ENCODE assay signal across 9 cellular contexts in the genomic region with DNA sequence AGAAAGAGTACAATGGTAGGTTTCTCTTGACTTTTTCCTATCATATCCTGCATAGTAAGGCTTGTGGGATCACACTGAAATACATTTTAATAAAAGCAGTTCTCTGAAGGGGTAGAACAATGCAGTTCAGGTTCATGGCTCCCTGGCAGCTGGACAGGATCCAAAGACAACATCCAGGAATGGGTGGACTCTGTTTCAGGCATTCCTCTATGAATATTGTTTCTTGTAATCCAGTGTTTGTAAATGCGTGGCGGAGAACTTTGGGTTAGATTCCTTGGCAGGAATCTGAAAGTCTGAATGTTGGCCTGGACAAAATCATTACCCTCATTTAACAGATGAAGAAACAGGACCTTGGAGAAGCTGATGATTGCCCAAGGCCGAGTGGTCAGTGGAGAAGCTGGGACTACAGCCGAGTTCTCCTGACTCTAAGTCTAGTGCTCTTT. TPM values are rescaled to one million over a fixed set of nuclear protein-coding genes. Genes with fewer than 3 reads are reported as not detected.
A peak's percentile ranks its signal among the peaks of the same experiment; 100 is the strongest.
DNase-seq lines count a peak whose midpoint lies in the region; ATAC-seq and TF ChIP-seq lines count a peak whose summit lies in the region.
"Had no signal": no experiment of that assay in that cellular context is flagged by ENCODE, and none has a peak within 500 bp of the region (broad histone marks: within the 10 kb centered on the region; RNA-seq: fewer than 3 reads in every experiment).

No MANE protein-coding gene starts in this region.

- H3K4me3 ChIP-seq in sigmoid colon, result no peak overlapping the region

- peaks cover 0 to 62% (median 47%) of the 10 kb centered on the region in 4 donors for H3K4me1 ChIP-seq in sigmoid colon

- no peak overlapping the region for H3K27ac Mint-ChIP-seq in nephron progenitor cell
- no peak overlapping the region for H3K27ac Mint-ChIP-seq in stimulated activated effector memory CD8-positive, alpha-beta T cell treated with anti-CD3 and anti-CD28 coated beads, Interleukin-12 subunit alpha, Interleukin-12 subunit beta, amount 100 ng/mL, for 72 hours
- H3K27ac Mint-ChIP-seq: T-helper 1 cell treated with Interleukin-12 subunit alpha and Interleukin-12 subunit beta and Interleukin-4 antibody, amounts not matched to agents 30 μg/mL and 1 μg/mL, for 36 hours had no signal

- H3K4me1 Mint-ChIP-seq in nephron progenitor cell, result peaks cover 16% of the 10 kb centered on the region
- peaks cover 45% of the 10 kb centered on the region for H3K4me1 Mint-ChIP-seq in stimulated activated effector memory CD8-positive, alpha-beta T cell treated with anti-CD3 and anti-CD28 coated beads, Interleukin-12 subunit alpha, Interleukin-12 subunit beta, amount 100 ng/mL, for 72 hours

- TF ChIP-seq POLR2A in sigmoid colon (IDR thresholded peaks at IDR 0.05), result no peak

- H3K27ac ChIP-seq in sigmoid colon, result peak overlapping the region; percentile 36 to 81 (median 74)

- intact Hi-C loops in sigmoid colon (cut with DNase I), result no loop called here

- no peak overlapping the region for H3K4me3 Mint-ChIP-seq in nephron progenitor cell
- no peak overlapping the region for H3K4me3 Mint-ChIP-seq in stimulated activated effector memory CD8-positive, alpha-beta T cell treated with anti-CD3 and anti-CD28 coated beads, Interleukin-12 subunit alpha, Interleukin-12 subunit beta, amount 100 ng/mL, for 72 hours
- H3K4me3 Mint-ChIP-seq: T-helper 1 cell treated with Interleukin-12 subunit alpha and Interleukin-12 subunit beta and Interleukin-4 antibody, amounts not matched to agents 30 μg/mL and 1 μg/mL, for 36 hours had no signal

- no peaks in the 10 kb centered on the region for H3K36me3 ChIP-seq in sigmoid colon

- H3K9me3 Mint-ChIP-seq in nephron progenitor cell, result peaks cover 12% of the 10 kb centered on the region
- H3K9me3 Mint-ChIP-seq in stimulated activated effector memory CD8-positive, alpha-beta T cell treated with anti-CD3 and anti-CD28 coated beads, Interleukin-12 subunit alpha, Interleukin-12 subunit beta, amount 100 ng/mL, for 72 hours, result no peaks in the 10 kb centered on the region
- H3K9me3 Mint-ChIP-seq: T-helper 1 cell treated with Interleukin-12 subunit alpha and Interleukin-12 subunit beta and Interleukin-4 antibody, amounts not matched to agents 30 μg/mL and 1 μg/mL, for 36 hours had no signal

- H3K36me3 Mint-ChIP-seq in nephron progenitor cell (ENCODE audit: low read depth), result peaks cover 19% of the 10 kb centered on the region
- H3K36me3 Mint-ChIP-seq in stimulated activated effector memory CD8-positive, alpha-beta T cell treated with anti-CD3 and anti-CD28 coated beads, Interleukin-12 subunit alpha, Interleukin-12 subunit beta, amount 100 ng/mL, for 72 hours, result no peaks in the 10 kb centered on the region

- TF ChIP-seq EP300 in sigmoid colon (IDR thresholded peaks at IDR 0.05), result no peak

- no peak for ATAC-seq in stimulated activated effector memory CD8-positive, alpha-beta T cell treated with anti-CD3 and anti-CD28 coated beads, Interleukin-12 subunit alpha, Interleukin-12 subunit beta, amount 100 ng/mL, for 72 hours
- no peak for ATAC-seq in HG03280 (IDR thresholded peaks at IDR 0.05; ENCODE audit: unreplicated experiment)

- TF ChIP-seq CTCF in sigmoid colon (IDR thresholded peaks at IDR 0.05), result no peak
- TF ChIP-seq CTCF in nephron progenitor cell (IDR thresholded peaks at IDR 0.05), result no peak

- H3K27me3 Mint-ChIP-seq in nephron progenitor cell (ENCODE audit: low read depth, poor library complexity), result no peaks in the 10 kb centered on the region

- H3K9me3 ChIP-seq in sigmoid colon, result no peaks in the 10 kb centered on the region

- DNase-seq in ELR (ENCODE audit: low read depth) (peak; percentile 25), SHP77 (lab: John Stamatoyannopoulos, UW) (peak; percentile 50 to 56), glomerular endothelial cell (ENCODE audit: extremely low read depth, low read depth, low spot score) (peak; percentile 96), sigmoid colon (peak; percentile 68), NK-92 (lab: John Stamatoyannopoulos, UW; ENCODE audit: unreplicated experiment) (no peak), nephron progenitor cell (no peak)
- DNase-seq in stimulated activated effector memory CD8-positive, alpha-beta T cell treated with anti-CD3 and anti-CD28 coated beads, Interleukin-12 subunit alpha, Interleukin-12 subunit beta, amount 100 ng/mL, for 72 hours (ENCODE audit: low spot score in 2 of 2), result no peak

- WGBS in sigmoid colon, 2 donors, result 20 to 53% methylated on average over 4 of the region's 4 CpGs

- H3K27me3 ChIP-seq in sigmoid colon, result no peaks in the 10 kb centered on the region

RNA-seq across cellular contexts. Expression of a gene that starts 43.5 kb away (rescaled TPM):
- total RNA-seq in glomerular endothelial cell, result 15.9 and 35.6 TPM in 2 replicates
- total RNA-seq in sigmoid colon, result 10 to 100 TPM; 40.7 to 70.6 (median 56.2) TPM
- polyA plus RNA-seq in sigmoid colon, result 10 to 100 TPM; 25.8 to 66.9 (median 45.1) TPM

Comparison
In these comparisons a context has a peak if more than half of its experiments do, and no peak if none do; other contexts are left out.
1. DNase-seq: peak in ELR (single experiment), SHP77 (2 of 2), glomerular endothelial cell (single experiment) and sigmoid colon (single experiment); none in NK-92 (single experiment), nephron progenitor cell (single experiment) and stimulated activated effector memory CD8-positive, alpha-beta T cell treated with anti-CD3 and anti-CD28 coated beads, Interleukin-12 subunit alpha, Interleukin-12 subunit beta, amount 100 ng/mL, for 72 hours (0 of 2).